In the genomic region with DNA sequence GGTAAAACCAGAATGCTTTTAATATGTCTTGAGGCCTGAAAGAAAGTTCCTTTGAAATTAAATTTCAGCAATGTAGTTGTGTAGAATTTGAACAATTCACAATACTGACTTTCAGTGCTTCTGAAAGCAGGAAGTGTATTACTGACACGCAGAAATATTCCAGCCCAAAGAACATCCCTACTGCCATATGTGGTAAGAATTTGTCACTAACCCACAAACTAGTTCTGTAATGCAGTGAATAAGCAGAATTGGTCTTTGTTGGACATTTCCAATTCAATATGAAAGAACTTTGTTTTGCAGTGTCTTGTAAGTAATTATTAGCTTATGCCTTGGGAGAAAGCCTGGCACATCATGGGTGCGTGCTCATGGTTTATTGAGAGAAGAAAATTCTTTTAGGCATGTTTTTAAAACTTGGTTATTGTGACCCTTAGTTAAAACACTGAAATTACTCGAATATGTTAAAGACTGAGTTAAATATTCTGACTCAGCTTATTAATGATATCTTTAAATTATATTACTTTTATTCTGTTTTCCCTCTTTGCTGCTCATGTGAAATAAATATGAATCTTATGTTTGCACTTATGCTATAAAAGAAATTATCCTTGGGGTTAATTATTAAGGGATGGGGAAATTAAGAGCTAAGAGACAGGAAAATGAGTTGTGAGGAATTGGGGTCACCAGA, we compare ENCODE assay signal across 9 cellular contexts. TPM values are rescaled to one million over a fixed set of nuclear protein-coding genes. Genes with fewer than 3 reads are reported as not detected.
DNase-seq lines count a peak whose midpoint lies in the region; ATAC-seq and TF ChIP-seq lines count a peak whose summit lies in the region.
"Had no signal": no experiment of that assay in that cellular context is flagged by ENCODE, and none has a peak within 500 bp of the region (broad histone marks: within the 10 kb centered on the region; RNA-seq: fewer than 3 reads in every experiment).

No MANE protein-coding gene starts in this region.

- no peaks in the 10 kb centered on the region for H3K27me3 ChIP-seq in sigmoid colon

- peak overlapping the region in 3 of 4 donors; percentile 4 to 43 (median 9) for H3K27ac ChIP-seq in sigmoid colon
- H3K27ac ChIP-seq: prostate gland had no signal

- TF ChIP-seq CTCF in sigmoid colon (IDR thresholded peaks at IDR 0.05), result no peak

- no peak overlapping the region for H3K4me3 ChIP-seq in sigmoid colon
- H3K4me3 ChIP-seq: prostate gland had no signal

- DNase-seq in NOMO-1 treated with dmso at 0.1 percent for 144 hours (lab: John Stamatoyannopoulos, UW; ENCODE audit: unreplicated experiment) (peak; percentile 88), fibroblast of gingiva (ENCODE audit: low read depth) (peak; percentile 77), sigmoid colon (no peak), NCI-H446 treated with DMSO at 0.1 percent for 48 hours (lab: John Stamatoyannopoulos, UW) (no peak), NCI-H2029 (lab: John Stamatoyannopoulos, UW) (no peak)
- no peak for DNase-seq in activated CD4-positive, alpha-beta T cell treated with anti-CD3 and anti-CD28 coated beads, Interleukin-2, amount 50 U/mL, for 48 hours

- peaks cover 0 to 44% (median 7%) of the 10 kb centered on the region in 4 donors for H3K36me3 ChIP-seq in sigmoid colon
- H3K36me3 ChIP-seq: prostate gland had no signal

- no peak for TF ChIP-seq EP300 in sigmoid colon (IDR thresholded peaks at IDR 0.05)

- H3K4me1 ChIP-seq in sigmoid colon, result peaks cover 0 to 25% (median 8%) of the 10 kb centered on the region in 4 donors
- H3K4me1 ChIP-seq: prostate gland had no signal

- 79 to 90% methylated on average over 3 of the region's 3 CpGs for WGBS in sigmoid colon, 2 donors

- ATAC-seq in GM18498 (IDR thresholded peaks at IDR 0.05; ENCODE audit: unreplicated experiment) (peak; percentile 60), HG02623 (IDR thresholded peaks at IDR 0.05; ENCODE audit: unreplicated experiment) (no peak)

- no peak for TF ChIP-seq POLR2A in sigmoid colon (IDR thresholded peaks at IDR 0.05)

- H3K9me3 ChIP-seq in sigmoid colon, result no peaks in the 10 kb centered on the region
- H3K9me3 ChIP-seq: prostate gland had no signal

- intact Hi-C loops in sigmoid colon (cut with DNase I), result no loop called here

RNA-seq across cellular contexts. Expression of a gene that starts 33.4 kb away (rescaled TPM):
- total RNA-seq in sigmoid colon, result 100 to 1,000 TPM in 3 of 4 donors, 10 to 100 TPM in 1; 64.2 to 158 (median 113) TPM
- 10 to 100 TPM; 21.5 to 28.2 (median 27.2) TPM for polyA plus RNA-seq in sigmoid colon

Comparison
In these comparisons a context has a peak if more than half of its experiments do, and no peak if none do; other contexts are left out.
1. DNase-seq: peak in NOMO-1 treated with dmso at 0.1 percent for 144 hours (single experiment) and fibroblast of gingiva (single experiment); none in sigmoid colon (single experiment), NCI-H446 treated with DMSO at 0.1 percent for 48 hours (single experiment), NCI-H2029 (single experiment) and activated CD4-positive, alpha-beta T cell treated with anti-CD3 and anti-CD28 coated beads, Interleukin-2, amount 50 U/mL, for 48 hours (0 of 2).